Comparison of ENCODE assay signal across 8 cellular contexts in the genomic region with DNA sequence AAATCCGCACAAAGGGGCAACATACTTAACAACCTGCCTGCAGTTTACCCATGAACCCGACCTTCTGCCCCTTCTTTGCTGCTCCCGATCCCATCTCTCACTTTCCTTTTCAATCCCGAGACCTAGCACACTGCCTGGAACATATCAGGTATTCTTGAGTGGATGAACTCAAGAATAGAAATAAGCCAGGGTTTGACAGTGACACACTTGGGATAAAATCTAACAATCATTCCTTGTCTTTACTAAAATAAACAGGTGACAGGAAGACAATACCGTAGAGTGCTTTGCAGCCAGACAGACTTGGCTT. TPM values are rescaled to one million over a fixed set of nuclear protein-coding genes. Genes with fewer than 3 reads are reported as not detected.
A peak's percentile ranks its signal among the peaks of the same experiment; 100 is the strongest.
DNase-seq lines count a peak whose midpoint lies in the region; ATAC-seq and TF ChIP-seq lines count a peak whose summit lies in the region.

No MANE protein-coding gene starts in this region.

- peaks cover 37% of the 10 kb centered on the region for H3K36me3 Mint-ChIP-seq in activated T-helper 2 cell treated with anti-CD3 and anti-CD28 coated beads, Interferon-gamma antibody, Interleukin-2, Interleukin-4, amounts not matched to agents 10 μg/mL and 5 μg/mL and 100 μg/mL, durations not matched to agents 14 hours and 24 hours and 36 hours (ENCODE audit: low read depth)
- H3K36me3 Mint-ChIP-seq in immature natural killer cell: peaks cover 0 to 5% (median 0%) of the 10 kb centered on the region in 3 donors

- H3K36me3 ChIP-seq in SK-N-SH (replicated peaks in 1 of 2; ENCODE audit: control insufficient read depth in 1 of 2, insufficient read depth in 2 of 2, low read length in 1 of 2): peaks cover 18 to 22% of the 10 kb centered on the region in 2 experiments
- peaks cover 6 to 20% of the 10 kb centered on the region in 2 donors for H3K36me3 ChIP-seq in stomach smooth muscle (ENCODE audit: control insufficient read depth in 2 of 2, insufficient read depth in 2 of 2, low read length in 2 of 2)

- POLR2A ChIA-PET in SK-N-SH (lab: Yijun Ruan, JAX): interaction anchor here (0.7 to 1.6 kb wide), 2 partner anchors 26 to 334 kb away, joined by 3 to 4 read pairs; a partner anchor contains a TSS

- no peak for TF ChIP-seq RAD21 in SK-N-SH (IDR thresholded peaks at IDR 0.05; ENCODE audit: low read length)

- H3K9me3 ChIP-seq in SK-N-SH: no peaks in the 10 kb centered on the region
- H3K9me3 ChIP-seq in stomach smooth muscle (ENCODE audit: control insufficient read depth in 2 of 2, low read length in 2 of 2): no peaks in the 10 kb centered on the region

- peaks cover 84% of the 10 kb centered on the region for H3K79me2 ChIP-seq in SK-N-SH (ENCODE audit: insufficient read depth)

- H3K27me3 Mint-ChIP-seq in activated T-helper 2 cell treated with anti-CD3 and anti-CD28 coated beads, Interferon-gamma antibody, Interleukin-2, Interleukin-4, amounts not matched to agents 10 μg/mL and 5 μg/mL and 100 μg/mL, durations not matched to agents 14 hours and 24 hours and 36 hours (ENCODE audit: low read depth): no peaks in the 10 kb centered on the region
- H3K27me3 Mint-ChIP-seq in immature natural killer cell (ENCODE audit: low read depth in 3 of 3): peaks cover 6 to 8% (median 7%) of the 10 kb centered on the region in 3 donors

- peak overlapping the region; percentile 94 to 95 for H3K4me3 ChIP-seq in SK-N-SH (ENCODE audit: low read depth in 2 of 2, low read length in 1 of 2)
- peak overlapping the region; percentile 96 to 99 for H3K4me3 ChIP-seq in stomach smooth muscle (ENCODE audit: low read length in 2 of 2)

- peaks cover 45% of the 10 kb centered on the region for H4K20me1 ChIP-seq in SK-N-SH (ENCODE audit: insufficient read depth)

- no peaks in the 10 kb centered on the region for H3K27me3 ChIP-seq in SK-N-SH (ENCODE audit: insufficient read depth)
- no peaks in the 10 kb centered on the region for H3K27me3 ChIP-seq in stomach smooth muscle (ENCODE audit: control insufficient read depth in 1 of 2, insufficient read depth in 2 of 2, low read length in 2 of 2)

- peak overlapping the region; percentile 80 for H3K4me2 ChIP-seq in SK-N-SH

- H3K4me3 Mint-ChIP-seq in activated T-helper 2 cell treated with anti-CD3 and anti-CD28 coated beads, Interferon-gamma antibody, Interleukin-2, Interleukin-4, amounts not matched to agents 10 μg/mL and 5 μg/mL and 100 μg/mL, durations not matched to agents 14 hours and 24 hours and 36 hours (ENCODE audit: low read depth): peak overlapping the region; percentile 99
- H3K4me3 Mint-ChIP-seq in immature natural killer cell: peak overlapping the region; percentile 85 to 96 (median 91)

- H3F3A ChIP-seq in SK-N-SH (replicated peaks; ENCODE audit: insufficient read depth): no peaks in the 10 kb centered on the region

- no peak for TF ChIP-seq EP300 in SK-N-SH (IDR thresholded peaks at IDR 0.05; ENCODE audit: borderline replicate concordance in 1 of 2, low read depth in 1 of 2, low read length in 1 of 2)

- H2AFZ ChIP-seq in SK-N-SH (ENCODE audit: low read depth): no peak overlapping the region

- WGBS in SK-N-SH (ENCODE audit: low lambda C conversion rate): 3% methylated on average over 5 of the region's 5 CpGs

- ATAC-seq in SK-N-SH treated with all-trans-retinoic acid at 6 μM for 48 hours (no peak), GM19467 (IDR thresholded peaks at IDR 0.05; ENCODE audit: unreplicated experiment) (no peak)

- intact Hi-C loops in activated T-helper 2 cell treated with anti-CD3 and anti-CD28 coated beads, Interferon-gamma antibody, Interleukin-2, Interleukin-4, amounts not matched to agents 10 μg/mL and 5 μg/mL and 100 μg/mL, durations not matched to agents 14 hours and 24 hours and 36 hours (cut with micrococcal nuclease): loop anchor here (2.0 to 10.0 kb wide), 4 partner anchors 99 to 333 kb away; a partner anchor contains a TSS

- no peaks in the 10 kb centered on the region for H3K9me3 Mint-ChIP-seq in activated T-helper 2 cell treated with anti-CD3 and anti-CD28 coated beads, Interferon-gamma antibody, Interleukin-2, Interleukin-4, amounts not matched to agents 10 μg/mL and 5 μg/mL and 100 μg/mL, durations not matched to agents 14 hours and 24 hours and 36 hours
- no peaks in the 10 kb centered on the region for H3K9me3 Mint-ChIP-seq in immature natural killer cell

- H3K9me2 ChIP-seq in SK-N-SH: no peaks in the 10 kb centered on the region

- H3K4me1 Mint-ChIP-seq in activated T-helper 2 cell treated with anti-CD3 and anti-CD28 coated beads, Interferon-gamma antibody, Interleukin-2, Interleukin-4, amounts not matched to agents 10 μg/mL and 5 μg/mL and 100 μg/mL, durations not matched to agents 14 hours and 24 hours and 36 hours (ENCODE audit: low read depth): peaks cover 28% of the 10 kb centered on the region
- H3K4me1 Mint-ChIP-seq in immature natural killer cell: peaks cover 31 to 43% of the 10 kb centered on the region in 2 donors

- H3K27ac ChIP-seq in SK-N-SH (ENCODE audit: low read depth in 2 of 2, low read length in 1 of 2) (peak overlapping the region in 1 of 2 experiments; percentile 95; a peak in 2 of 4 replicates), stomach smooth muscle (ENCODE audit: low read length) (peak overlapping the region; percentile 100)

- DNase-seq in SK-N-SH (no peak), immature natural killer cell (no peak), germinal center (ENCODE audit: low spot score) (no peak), GM13976 (ENCODE audit: low spot score) (no peak)
- DNase-seq in activated T-helper 2 cell treated with anti-CD3 and anti-CD28 coated beads, Interferon-gamma antibody, Interleukin-2, Interleukin-4, amounts not matched to agents 10 μg/mL and 5 μg/mL and 100 μg/mL, durations not matched to agents 14 hours and 24 hours and 36 hours (ENCODE audit: low spot score): no peak

- CTCF ChIA-PET in SK-N-SH (lab: Yijun Ruan, JAX): interaction anchor here (0.7 to 3.0 kb wide), 12 partner anchors 11 to 334 kb away, joined by 3 to 19 read pairs (median 6); a partner anchor contains a TSS

- TF ChIP-seq CTCF in SK-N-SH (IDR thresholded peaks at IDR 0.05): no peak
- TF ChIP-seq CTCF in GM13976 (IDR thresholded peaks at IDR 0.05; ENCODE audit: borderline replicate concordance, control extremely low read depth, extremely low read depth, insufficient read depth, missing control alignments): no peak

- peak overlapping the region; percentile 91 for H3K9ac ChIP-seq in SK-N-SH
- H3K9ac ChIP-seq in stomach smooth muscle (ENCODE audit: low read length in 2 of 2): peak overlapping the region; percentile 76 to 89

- H3K4me1 ChIP-seq in SK-N-SH (ENCODE audit: control insufficient read depth in 1 of 2, insufficient read depth in 2 of 2, low read depth in 1 of 2, low read length in 1 of 2): peaks cover 5 to 16% of the 10 kb centered on the region in 2 experiments; a peak in 3 of 4 replicates
- H3K4me1 ChIP-seq in stomach smooth muscle (ENCODE audit: control insufficient read depth, insufficient read depth, low read length): peaks cover 14% of the 10 kb centered on the region

- peak overlapping the region; percentile 78 for H3K27ac Mint-ChIP-seq in activated T-helper 2 cell treated with anti-CD3 and anti-CD28 coated beads, Interferon-gamma antibody, Interleukin-2, Interleukin-4, amounts not matched to agents 10 μg/mL and 5 μg/mL and 100 μg/mL, durations not matched to agents 14 hours and 24 hours and 36 hours
- peak overlapping the region; percentile 50 to 100 (median 80) for H3K27ac Mint-ChIP-seq in immature natural killer cell

- in situ Hi-C loops in GM13976 (cut with MboI; ENCODE audit: low sequenced_read_pairs, unreplicated experiment): loop anchor here (10.0 kb wide), 1 partner anchor 293 kb away; no protein-coding TSS in a partner anchor

RNA-seq across cellular contexts. Expression of a gene that starts 1.0 kb away (rescaled TPM):
- polyA plus RNA-seq in SK-N-SH (2012; rRNA removed): 111 and 122 TPM in 2 replicates
- polyA plus RNA-seq in SK-N-SH (2012; cell fraction: cytosol; rRNA removed): 91.4 and 107 TPM in 2 replicates
- polyA plus RNA-seq in SK-N-SH (2012; cell fraction: nucleus; rRNA removed): 84.4 and 109 TPM in 2 replicates
- total RNA-seq in activated T-helper 2 cell treated with anti-CD3 and anti-CD28 coated beads, Interferon-gamma antibody, Interleukin-2, Interleukin-4, amounts not matched to agents 10 μg/mL and 5 μg/mL and 100 μg/mL, durations not matched to agents 14 hours and 24 hours and 36 hours: 103 and 110 TPM in 2 replicates
- polyA plus RNA-seq in immature natural killer cell: 100 to 1,000 TPM; 106 to 176 (median 142) TPM

RNA-seq across cellular contexts. Expression of a gene that starts 1.7 kb away (rescaled TPM):
- polyA plus RNA-seq in SK-N-SH (2012; rRNA removed): 23.6 and 26.4 TPM in 2 replicates
- polyA plus RNA-seq in SK-N-SH (2012; cell fraction: cytosol; rRNA removed): 21.2 and 22.9 TPM in 2 replicates
- 37.9 and 38.2 TPM in 2 replicates for polyA plus RNA-seq in SK-N-SH (2012; cell fraction: nucleus; rRNA removed)
- 101 and 108 TPM in 2 replicates for total RNA-seq in activated T-helper 2 cell treated with anti-CD3 and anti-CD28 coated beads, Interferon-gamma antibody, Interleukin-2, Interleukin-4, amounts not matched to agents 10 μg/mL and 5 μg/mL and 100 μg/mL, durations not matched to agents 14 hours and 24 hours and 36 hours
- polyA plus RNA-seq in immature natural killer cell: 1 to 10 TPM in 2 of 3 donors, not detected in 1; 3.1 to 3.5 TPM

RNA-seq across cellular contexts. Expression of a gene that starts 30.5 kb away (rescaled TPM):
- 17.7 and 22.2 TPM in 2 replicates for polyA plus RNA-seq in SK-N-SH (2012; rRNA removed)
- polyA plus RNA-seq in SK-N-SH (2012; cell fraction: cytosol; rRNA removed): 21.1 and 21.7 TPM in 2 replicates
- 11.1 and 14.0 TPM in 2 replicates for polyA plus RNA-seq in SK-N-SH (2012; cell fraction: nucleus; rRNA removed)
- total RNA-seq in activated T-helper 2 cell treated with anti-CD3 and anti-CD28 coated beads, Interferon-gamma antibody, Interleukin-2, Interleukin-4, amounts not matched to agents 10 μg/mL and 5 μg/mL and 100 μg/mL, durations not matched to agents 14 hours and 24 hours and 36 hours: 26.2 and 26.9 TPM in 2 replicates
- 10 to 100 TPM; 67.8 to 75.5 (median 71.0) TPM for polyA plus RNA-seq in immature natural killer cell

RNA-seq across cellular contexts. Expression of a gene that starts 45.7 kb away (rescaled TPM):
- polyA plus RNA-seq in SK-N-SH (2012; rRNA removed): 34.9 and 35.7 TPM in 2 replicates
- polyA plus RNA-seq in SK-N-SH (2012; cell fraction: cytosol; rRNA removed): 40.6 and 43.4 TPM in 2 replicates
- polyA plus RNA-seq in SK-N-SH (2012; cell fraction: nucleus; rRNA removed): 12.7 and 17.4 TPM in 2 replicates
- total RNA-seq in activated T-helper 2 cell treated with anti-CD3 and anti-CD28 coated beads, Interferon-gamma antibody, Interleukin-2, Interleukin-4, amounts not matched to agents 10 μg/mL and 5 μg/mL and 100 μg/mL, durations not matched to agents 14 hours and 24 hours and 36 hours: 32.2 and 34.8 TPM in 2 replicates
- 10 to 100 TPM; 64.7 to 85.1 (median 77.9) TPM for polyA plus RNA-seq in immature natural killer cell

RNA-seq across cellular contexts. Expression of a gene that starts 46.2 kb away (rescaled TPM):
- polyA plus RNA-seq in SK-N-SH (2012; rRNA removed): not detected in 2 replicates
- not detected in 2 replicates for polyA plus RNA-seq in SK-N-SH (2012; cell fraction: cytosol; rRNA removed)
- not detected in 2 replicates for polyA plus RNA-seq in SK-N-SH (2012; cell fraction: nucleus; rRNA removed)
- 1.2 and 1.5 TPM in 2 replicates for total RNA-seq in activated T-helper 2 cell treated with anti-CD3 and anti-CD28 coated beads, Interferon-gamma antibody, Interleukin-2, Interleukin-4, amounts not matched to agents 10 μg/mL and 5 μg/mL and 100 μg/mL, durations not matched to agents 14 hours and 24 hours and 36 hours
- polyA plus RNA-seq in immature natural killer cell: 1 to 10 TPM in 1 of 3 donors, under 1 TPM in 1, not detected in 1; 0.46 to 3.6 TPM
